10 cellular contexts compared by ENCODE assay signal in genomic region chr11:45646275-45646970, GRCh38. TPM values are rescaled to one million over a fixed set of nuclear protein-coding genes. Genes with fewer than 3 reads are reported as not detected.
A peak's percentile ranks its signal among the peaks of the same experiment; 100 is the strongest.
DNase-seq lines count a peak whose midpoint lies in the region; ATAC-seq, FAIRE-seq and TF ChIP-seq lines count a peak whose summit lies in the region.
"Had no signal": no experiment of that assay in that cellular context is flagged by ENCODE, and none has a peak within 500 bp of the region (broad histone marks: within the 10 kb centered on the region; RNA-seq: fewer than 3 reads in every experiment).

No MANE protein-coding gene starts in this region.

- H3K4me2 ChIP-seq in K562 (ENCODE audit: insufficient read depth, low read length): no peak overlapping the region

- peaks cover 0 to 16% of the 10 kb centered on the region in 2 experiments; a peak in 3 of 5 replicates for H3K4me1 ChIP-seq in K562 (replicated peaks in 1 of 2; ENCODE audit: control insufficient read depth in 2 of 2, insufficient read depth in 2 of 2, low read length in 2 of 2)
- no peaks in the 10 kb centered on the region for H3K4me1 ChIP-seq in naive thymus-derived CD4-positive, alpha-beta T cell (ENCODE audit: control insufficient read depth in 2 of 2, insufficient read depth in 2 of 2, low read length in 2 of 2)

- peak; percentile 60 for ATAC-seq in HG03432 (IDR thresholded peaks at IDR 0.05; ENCODE audit: unreplicated experiment)
- ATAC-seq in K562: peak; percentile 97
- ATAC-seq in naive thymus-derived CD4-positive, alpha-beta T cell: peak; percentile 73
- no peak for ATAC-seq in GM18502 (IDR thresholded peaks at IDR 0.05; ENCODE audit: poor library complexity, unreplicated experiment)
- no peak for ATAC-seq in GM19467 (IDR thresholded peaks at IDR 0.05; ENCODE audit: unreplicated experiment)

- TF ChIP-seq RAD21 in K562 (CRISPR knock-in tag; conservative IDR thresholded peaks at IDR 0.05 in 1 of 2, IDR thresholded peaks at IDR 0.05 in 1 of 2): no peak

- H4K20me1 ChIP-seq in K562 (replicated peaks; ENCODE audit: control insufficient read depth, insufficient read depth, low read length): no peaks in the 10 kb centered on the region

- CTCF ChIA-PET in K562 (lab: Yijun Ruan, JAX; ENCODE audit: low intra/inter-chr PET ratio): no interaction called here
- CTCF ChIA-PET in naive thymus-derived CD4-positive, alpha-beta T cell (lab: Charles Lee): interaction anchor here (0.8 kb wide), 1 partner anchor 8 kb away, joined by 3 read pairs; no protein-coding TSS in a partner anchor

- H3K27ac ChIP-seq in K562 (ENCODE audit: extremely low read depth, low read depth, low read length): no peak overlapping the region
- no peak overlapping the region for H3K27ac ChIP-seq in naive thymus-derived CD4-positive, alpha-beta T cell (ENCODE audit: low read depth, low read length)

- no peak overlapping the region for H3K4me3 ChIP-seq in K562
- H3K4me3 ChIP-seq in naive thymus-derived CD4-positive, alpha-beta T cell (ENCODE audit: low read length): no peak overlapping the region

- peaks cover 0 to 5% (median 0%) of the 10 kb centered on the region in 11 donors for H3K9me3 Mint-ChIP-seq in naive thymus-derived CD4-positive, alpha-beta T cell

- H3K79me2 ChIP-seq in K562 (ENCODE audit: control insufficient read depth, insufficient read depth, low read length): no peaks in the 10 kb centered on the region

- H3K27me3 Mint-ChIP-seq in naive thymus-derived CD4-positive, alpha-beta T cell: peaks cover 9 to 36% (median 23%) of the 10 kb centered on the region in 5 donors

- POLR2A ChIA-PET in K562 (lab: Yijun Ruan, JAX): no interaction called here
- POLR2A ChIA-PET in naive thymus-derived CD4-positive, alpha-beta T cell (lab: Charles Lee): no interaction called here

- in situ Hi-C loops in K562 (cut with MboI): no loop called here

- no peak for TF ChIP-seq POLR2A in K562 (conservative IDR thresholded peaks at IDR 0.05)

- TF ChIP-seq CTCF in K562 (IDR thresholded peaks at IDR 0.05 in 2 of 3, conservative IDR thresholded peaks at IDR 0.05 in 1 of 3; ENCODE audit: insufficient read depth in 2 of 3, low read depth in 1 of 3, low read length in 3 of 3): no peak

- H3K4me3 Mint-ChIP-seq in naive thymus-derived CD4-positive, alpha-beta T cell: no peak overlapping the region

- no peaks in the 10 kb centered on the region for H3K9me3 ChIP-seq in K562 (replicated peaks; ENCODE audit: control insufficient read depth, insufficient read depth, low read depth, low read length)
- H3K9me3 ChIP-seq in naive thymus-derived CD4-positive, alpha-beta T cell (ENCODE audit: control insufficient read depth in 2 of 3, low read length in 3 of 3): no peaks in the 10 kb centered on the region

- H3K27me3 ChIP-seq in K562 (ENCODE audit: control insufficient read depth in 2 of 2, insufficient read depth in 2 of 2, low read length in 2 of 2): peaks cover 0 to 19% of the 10 kb centered on the region in 2 experiments; a peak in 1 of 5 replicates
- H3K27me3 ChIP-seq in naive thymus-derived CD4-positive, alpha-beta T cell (ENCODE audit: control insufficient read depth in 2 of 2, insufficient read depth in 2 of 2, low read length in 2 of 2): no peaks in the 10 kb centered on the region

- H3K4me1 Mint-ChIP-seq in naive thymus-derived CD4-positive, alpha-beta T cell: peaks cover 0 to 1% (median 0%) of the 10 kb centered on the region in 7 donors

- DNase-seq in NCI-H2227 (lab: John Stamatoyannopoulos, UW; ENCODE audit: unreplicated experiment) (peak; percentile 12), NCI-H2227 treated with DMSO at 0.1 percent for 48 hours (lab: John Stamatoyannopoulos, UW) (no peak), K562 (ENCODE audit: extremely low read depth in 1 of 4, low spot score in 3 of 4) (peak in 2 of 4 experiments; percentile 29 to 59), DMS79 treated with DMSO at 0.1 percent for 48 hours (lab: John Stamatoyannopoulos, UW) (no peak)
- DNase-seq in naive thymus-derived CD4-positive, alpha-beta T cell: peak in 3 of 9 donors; percentile 13 to 30 (median 16)
- DNase-seq: GOT3 had no signal

- no peak for TF ChIP-seq EP300 in K562 (IDR thresholded peaks at IDR 0.05; ENCODE audit: low read length)

- H3K9ac ChIP-seq in K562 (ENCODE audit: insufficient read depth in 1 of 2, low read depth in 2 of 2, low read length in 2 of 2): no peak overlapping the region

- WGBS in K562 (ENCODE audit: insufficient coverage, low coverage, missing lambda C conversion rate): 40% methylated on average over 1 of the region's 1 CpG

- BruUV-seq in K562 (replicated peaks; lab: Mats Ljungman, UMichigan): no TSS peak

- H3K36me3 Mint-ChIP-seq in naive thymus-derived CD4-positive, alpha-beta T cell: peaks cover 0 to 4% (median 0%) of the 10 kb centered on the region in 5 donors

- H3K27ac Mint-ChIP-seq in naive thymus-derived CD4-positive, alpha-beta T cell: no peak overlapping the region

- peak overlapping the region; percentile 57; the same call in 1 of the 2 replicates for H2AFZ ChIP-seq in K562 (ENCODE audit: low read depth, low read length)

- intact Hi-C loops in K562 (cut with micrococcal nuclease): no loop called here
- intact Hi-C loops in naive thymus-derived CD4-positive, alpha-beta T cell (cut with micrococcal nuclease): no loop called here

- no peaks in the 10 kb centered on the region for H3K9me1 ChIP-seq in K562 (ENCODE audit: control insufficient read depth, insufficient read depth, low read length)

- peak; percentile 89 for FAIRE-seq in K562 (lab: Jason Lieb, UNC)
- FAIRE-seq: urothelium cell line had no signal

- H3K36me3 ChIP-seq in K562 (ENCODE audit: control insufficient read depth, insufficient read depth, low read length): no peaks in the 10 kb centered on the region
- H3K36me3 ChIP-seq in naive thymus-derived CD4-positive, alpha-beta T cell (ENCODE audit: control insufficient read depth in 2 of 3, insufficient read depth in 3 of 3, low read length in 3 of 3): no peaks in the 10 kb centered on the region

TF ChIP-seq in K562, 482 proteins besides CTCF, POLR2A, EP300 and RAD21 (continues in another document):
- no peak for TF ChIP-seq ELK1 (CRISPR knock-in tag; IDR thresholded peaks at IDR 0.05)
- TF ChIP-seq PRMT5 (CRISPR knock-in tag; IDR thresholded peaks at IDR 0.05): no peak
- TF ChIP-seq RAD51 (IDR thresholded peaks at IDR 0.05; ENCODE audit: borderline replicate concordance, low read depth): peak; percentile 90
- no peak for TF ChIP-seq NCOA2 (IDR thresholded peaks at IDR 0.05; ENCODE audit: partially characterized antibody in 2 of 2)
- no peak for TF ChIP-seq BDP1 (IDR thresholded peaks at IDR 0.05; ENCODE audit: insufficient read depth, insufficient read length)
- peak; percentile 96 for TF ChIP-seq USF1 (CRISPR knock-in tag; IDR thresholded peaks at IDR 0.05)
- no peak for TF ChIP-seq ZFX (CRISPR knock-in tag; IDR thresholded peaks at IDR 0.05)
- TF ChIP-seq MLX (CRISPR knock-in tag; conservative IDR thresholded peaks at IDR 0.05): no peak

RNA-seq across cellular contexts. Expression of gene CHST1, which starts 19.0 kb away (rescaled TPM):
- not detected in 2 replicates for total RNA-seq in K562 (2011; cell fraction: chromatin; rRNA removed; ENCODE audit: low replicate concordance)
- not detected in 2 replicates for total RNA-seq in K562 (2011; cell fraction: nucleolus; rRNA removed)
- total RNA-seq in K562 (2011; cell fraction: nucleoplasm; rRNA removed): not detected in 2 replicates
- total RNA-seq in K562 (2014; rRNA removed) (not detected in 2 replicates), K562 (2014; rRNA removed; fragmentation: Illumina TruSeq; extraction: Trizol) (not detected in 2 replicates), K562 (2015; rRNA removed; fragmentation: Illumina TruSeq; extraction: Trizol) (0.18 TPM in 1 of 2 replicates, not detected in the other), K562 (2021) (0.18 TPM in 1 of 2 replicates, not detected in the other)
- polyA plus RNA-seq in K562 (2011; rRNA removed) (0.04 TPM in 1 of 2 replicates, not detected in the other), K562 (2014; fragmentation: Illumina TruSeq; extraction: Trizol) (not detected in 2 replicates), K562 (2014; fragmentation: Nextera tagmentation; extraction: Ambion mirVana) (under 1 TPM; 0.14 to 0.32 TPM), K562 (2014; rRNA removed) (0.08 TPM in 1 of 2 replicates, not detected in the other)
- not detected in 2 replicates for polyA plus RNA-seq in K562 (2011; cell fraction: cytosol; rRNA removed)
- polyA plus RNA-seq in K562 (2011; cell fraction: nucleus; rRNA removed): 0.17 TPM in 1 of 2 replicates, not detected in the other
- 0.04 and 0.08 TPM in 2 replicates for polyA plus RNA-seq in K562 (2012)
- not detected in 2 replicates for polyA minus RNA-seq in K562 (2011; rRNA and poly(A)+ RNA removed)
- polyA minus RNA-seq in K562 (2011; cell fraction: cytosol; rRNA and poly(A)+ RNA removed): not detected in 2 replicates
- not detected in 2 replicates for polyA minus RNA-seq in K562 (2011; cell fraction: nucleus; rRNA and poly(A)+ RNA removed)
- not detected for total RNA-seq in naive thymus-derived CD4-positive, alpha-beta T cell
- polyA plus RNA-seq in naive thymus-derived CD4-positive, alpha-beta T cell: not detected

Comparison
In these comparisons a context has a peak if more than half of its experiments do, and no peak if none do; other contexts are left out.
1. ATAC-seq: peak in HG03432 (single experiment), K562 (single experiment) and naive thymus-derived CD4-positive, alpha-beta T cell (single experiment); none in GM18502 (single experiment) and GM19467 (single experiment).